20 cellular contexts compared by ENCODE assay signal in genomic region chr1:39210649-39211048, GRCh38.
"Had no signal": no experiment of that assay in that cellular context is flagged by ENCODE, and none has a peak within 500 bp of the region (broad histone marks: within the 10 kb centered on the region; RNA-seq: fewer than 3 reads in every experiment).

No MANE protein-coding gene starts in this region.

- H3K4me2 ChIP-seq: SK-N-SH had no signal

- H3K27ac Mint-ChIP-seq: activated CD4-positive, alpha-beta memory T cell treated with anti-CD3 and anti-CD28 coated beads for 36 hours; activated naive CD4-positive, alpha-beta T cell treated with anti-CD3 and anti-CD28 coated beads, Interleukin-2, amount 50 U/mL, for 72 hours; activated T-cell treated with anti-CD3 and anti-CD28 coated beads, Interleukin-2, amount 50 U/mL, for 72 hours had no signal

- ATAC-seq: activated naive CD4-positive, alpha-beta T cell treated with anti-CD3 and anti-CD28 coated beads, Interleukin-2, amount 50 U/mL, for 72 hours; activated T-cell treated with anti-CD3 and anti-CD28 coated beads, Interleukin-2, amount 50 U/mL, for 72 hours had no signal

- H3K27ac ChIP-seq: Peyer's patch, RWPE1, SJCRH30, VCaP had no signal

- H3K27me3 ChIP-seq: Peyer's patch, SJCRH30 had no signal

- H3K4me3 Mint-ChIP-seq: activated CD4-positive, alpha-beta memory T cell treated with anti-CD3 and anti-CD28 coated beads for 36 hours; activated CD4-positive, alpha-beta T cell treated with anti-CD3 and anti-CD28 coated beads, Interleukin-2, amount 10 ng/mL, durations not matched to agents 7 days and 5 days; activated T-cell treated with anti-CD3 and anti-CD28 coated beads, Interleukin-2, amount 50 U/mL, for 72 hours had no signal

- H3K36me3 ChIP-seq: Peyer's patch, SJCRH30 had no signal

- H3K4me3 ChIP-seq: Peyer's patch, SJCRH30 had no signal

- H3K27me3 Mint-ChIP-seq: activated CD4-positive, alpha-beta memory T cell treated with anti-CD3 and anti-CD28 coated beads for 36 hours; activated CD4-positive, alpha-beta T cell treated with anti-CD3 and anti-CD28 coated beads, Interleukin-2, amount 10 ng/mL, durations not matched to agents 7 days and 5 days had no signal

- H3K9me3 Mint-ChIP-seq: activated naive CD4-positive, alpha-beta T cell treated with anti-CD3 and anti-CD28 coated beads, Interleukin-2, amount 50 U/mL, for 72 hours; activated T-cell treated with anti-CD3 and anti-CD28 coated beads, Interleukin-2, amount 50 U/mL, for 72 hours had no signal

- H3K9ac ChIP-seq: SK-N-SH had no signal

- DNase-seq: activated CD4-positive, alpha-beta memory T cell treated with anti-CD3 and anti-CD28 coated beads for 36 hours; activated CD4-positive, alpha-beta T cell treated with anti-CD3 and anti-CD28 coated beads, Interleukin-2, amount 10 ng/mL, durations not matched to agents 7 days and 5 days; activated CD4-positive, CD25-positive, alpha-beta regulatory T cell; activated CD8-positive, alpha-beta memory T cell treated with anti-CD3 and anti-CD28 coated beads for 24 hours; activated T-cell treated with anti-CD3 and anti-CD28 coated beads, Interleukin-2, amount 50 U/mL, for 72 hours; IMR-90; KG1; NCI-H1092 treated with DMSO at 0.1 percent for 48 hours; NCI-H1417 treated with DMSO at 0.1 percent for 48 hours; NCI-H1694; NCI-H2029 treated with DMSO at 0.1 percent for 48 hours; NCI-H510A treated with DMSO at 0.1 percent for 48 hours; Peyer's patch; Right ventricle myocardium superior; SJCRH30; SK-N-SH; T-helper 1 cell had no signal

- H3K9me3 ChIP-seq: Peyer's patch, SJCRH30, SK-N-SH had no signal
